13 cellular contexts compared by ENCODE assay signal in the genomic region with DNA sequence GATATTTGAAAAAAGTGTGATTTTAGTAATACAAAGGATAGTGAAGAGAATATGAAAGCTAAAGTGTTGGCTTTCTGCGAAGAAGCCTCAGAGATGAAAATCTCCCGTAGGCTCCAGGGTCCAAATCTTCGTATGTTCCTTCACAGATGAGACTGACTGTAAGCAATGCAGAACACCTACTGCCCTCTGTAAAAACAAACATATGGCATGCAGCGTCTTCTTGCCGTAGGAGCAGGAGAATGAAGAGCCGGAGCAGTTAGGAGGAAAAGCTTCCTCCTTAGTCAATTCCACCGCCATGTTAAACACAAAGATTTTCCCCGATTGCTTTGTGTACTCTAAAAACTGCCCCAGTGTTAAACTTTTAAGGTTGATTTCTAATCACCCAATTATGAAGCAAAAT. TPM values are rescaled to one million over a fixed set of nuclear protein-coding genes. Genes with fewer than 3 reads are reported as not detected.
DNase-seq lines count a peak whose midpoint lies in the region; ATAC-seq and TF ChIP-seq lines count a peak whose summit lies in the region.
"Had no signal": no experiment of that assay in that cellular context is flagged by ENCODE, and none has a peak within 500 bp of the region (broad histone marks: within the 10 kb centered on the region; RNA-seq: fewer than 3 reads in every experiment).

No MANE protein-coding gene starts in this region.

- no peak overlapping the region for H2AFZ ChIP-seq in mesenchymal stem cell (ENCODE audit: low read depth, low read length)

- intact Hi-C loops in psoas muscle (cut with DNase I), result no loop called here

- no peak overlapping the region for H3K14ac ChIP-seq in mesenchymal stem cell (ENCODE audit: low read length in 2 of 2)

- ATAC-seq in GM19328 (IDR thresholded peaks at IDR 0.05; ENCODE audit: unreplicated experiment), result no peak
- ATAC-seq in GM21723 (IDR thresholded peaks at IDR 0.05; ENCODE audit: unreplicated experiment), result no peak
- no peak for ATAC-seq in psoas muscle

- H3K4me1 ChIP-seq in mesenchymal stem cell (ENCODE audit: control insufficient read depth, insufficient read depth, low read depth, low read length), result peaks cover 6% of the 10 kb centered on the region
- no peaks in the 10 kb centered on the region for H3K4me1 ChIP-seq in psoas muscle

- TF ChIP-seq CTCF in 22Rv1 (IDR thresholded peaks at IDR 0.05), result peak; percentile 86
- peak; percentile 78 for TF ChIP-seq CTCF in LNCaP clone FGC (IDR thresholded peaks at IDR 0.05; ENCODE audit: control insufficient read depth, extremely low read depth, insufficient read depth)
- peak; percentile 34 for TF ChIP-seq CTCF in choroid plexus epithelial cell (conservative IDR thresholded peaks at IDR 0.05; ENCODE audit: low read depth, low read length)
- TF ChIP-seq CTCF in psoas muscle (IDR thresholded peaks at IDR 0.05), result no peak

- no peak overlapping the region for H3K9ac ChIP-seq in mesenchymal stem cell (ENCODE audit: low read length)

- H3K36me3 ChIP-seq in mesenchymal stem cell (ENCODE audit: control insufficient read depth in 1 of 2, insufficient read depth in 2 of 2, low read depth in 1 of 2, low read length in 2 of 2), result peaks cover 0 to 2% of the 10 kb centered on the region in 2 experiments
- H3K36me3 ChIP-seq in psoas muscle (ENCODE audit: insufficient read depth in 1 of 2, low read depth in 1 of 2), result peaks cover 0 to 6% of the 10 kb centered on the region in 2 donors

- no peak overlapping the region for H2BK15ac ChIP-seq in mesenchymal stem cell (ENCODE audit: low read depth, poor library complexity, severe bottlenecking)

- H3K18ac ChIP-seq in mesenchymal stem cell (ENCODE audit: low read depth in 1 of 2, low read length in 2 of 2), result no peak overlapping the region

- no peak overlapping the region for H2AK5ac ChIP-seq in mesenchymal stem cell (ENCODE audit: low read length, severe bottlenecking)

- 88% methylated on average over 8 of the region's 8 CpGs for WGBS in mesenchymal stem cell
- WGBS in psoas muscle, 3 donors, result 90 to 94% (median 90%) methylated on average over 8 of the region's 8 CpGs

- H3K4ac ChIP-seq in mesenchymal stem cell (ENCODE audit: low read depth in 1 of 2, low read length in 2 of 2), result no peak overlapping the region

- DNase-seq in LNCaP clone FGC (ENCODE audit: low read depth) (peak; percentile 66), choroid plexus epithelial cell (ENCODE audit: low read depth) (peak; percentile 62), mesenchymal stem cell (no peak), psoas muscle (no peak), NCI-H2081 (lab: John Stamatoyannopoulos, UW) (no peak)
- DNase-seq: anterior cingulate cortex, islet precursor cell, NCI-H1417 treated with DMSO at 0.1 percent for 48 hours, OCI-M1, T-helper 9 cell had no signal

- H4K8ac ChIP-seq in mesenchymal stem cell (ENCODE audit: low read length), result no peak overlapping the region

- H3K27ac ChIP-seq in 22Rv1, result peak overlapping the region; percentile 51
- H3K27ac ChIP-seq in mesenchymal stem cell (ENCODE audit: low read length, poor library complexity, severe bottlenecking), result peak overlapping the region; percentile 32
- no peak overlapping the region for H3K27ac ChIP-seq in psoas muscle

- no peak overlapping the region for H2BK5ac ChIP-seq in mesenchymal stem cell (ENCODE audit: low read depth, low read length, poor library complexity, severe bottlenecking)

- H4K91ac ChIP-seq in mesenchymal stem cell (ENCODE audit: low read length), result no peak overlapping the region

- no peak overlapping the region for H3K23ac ChIP-seq in mesenchymal stem cell (ENCODE audit: low read length in 2 of 2)

- H3K79me1 ChIP-seq in mesenchymal stem cell (replicated peaks; ENCODE audit: low read length, poor library complexity, severe bottlenecking), result no peaks in the 10 kb centered on the region

- H3K27me3 ChIP-seq in mesenchymal stem cell (ENCODE audit: control insufficient read depth in 1 of 2, insufficient read depth in 1 of 2, low read length in 2 of 2) (no peaks in the 10 kb centered on the region), psoas muscle (ENCODE audit: insufficient read depth in 3 of 3, low read length in 2 of 3) (no peaks in the 10 kb centered on the region)

- peak overlapping the region; percentile 42 for H3K4me3 ChIP-seq in LNCaP clone FGC (ENCODE audit: low read depth, low read length)
- peak overlapping the region; percentile 33 for H3K4me3 ChIP-seq in choroid plexus epithelial cell (ENCODE audit: low read depth, low read length)
- no peak overlapping the region for H3K4me3 ChIP-seq in mesenchymal stem cell (ENCODE audit: insufficient read depth in 1 of 2, low read depth in 1 of 2, low read length in 2 of 2)
- H3K4me3 ChIP-seq in psoas muscle, result no peak overlapping the region

- H3K4me2 ChIP-seq in mesenchymal stem cell (ENCODE audit: low read length, poor library complexity, severe bottlenecking), result no peak overlapping the region

- no peaks in the 10 kb centered on the region for H3K9me3 ChIP-seq in mesenchymal stem cell (ENCODE audit: control insufficient read depth, low read length)
- H3K9me3 ChIP-seq in psoas muscle, result no peaks in the 10 kb centered on the region

- no peak overlapping the region for H2BK120ac ChIP-seq in mesenchymal stem cell (ENCODE audit: low read depth, low read length)

- no peak overlapping the region for H2BK12ac ChIP-seq in mesenchymal stem cell (ENCODE audit: low read length in 2 of 2)

RNA-seq across cellular contexts. Expression of gene RWDD4, which starts 22.5 kb away (rescaled TPM):
- 28.1 TPM for polyA plus RNA-seq in mesenchymal stem cell (2013, experiment 1 of 2)
- polyA plus RNA-seq in mesenchymal stem cell (2013, experiment 2 of 2), result 31.0 TPM
- 10 to 100 TPM; 19.1 to 33.5 (median 29.8) TPM for total RNA-seq in psoas muscle
- 10 to 100 TPM; 22.7 to 51.1 (median 37.2) TPM for polyA plus RNA-seq in psoas muscle

RNA-seq across cellular contexts. Expression of gene TRAPPC11, which starts 22.6 kb away (rescaled TPM):
- 19.3 TPM for polyA plus RNA-seq in mesenchymal stem cell (2013, experiment 1 of 2)
- 19.4 TPM for polyA plus RNA-seq in mesenchymal stem cell (2013, experiment 2 of 2)
- 10 to 100 TPM; 20.6 to 24.3 (median 23.9) TPM for total RNA-seq in psoas muscle
- polyA plus RNA-seq in psoas muscle, result 10 to 100 TPM; 10.5 to 17.0 (median 11.3) TPM

Comparison
In these comparisons a context has a peak if more than half of its experiments do, and no peak if none do; other contexts are left out.
1. DNase-seq: peak in LNCaP clone FGC (single experiment) and choroid plexus epithelial cell (single experiment); none in mesenchymal stem cell (single experiment), psoas muscle (0 of 2) and NCI-H2081 (0 of 2).
2. H3K4me3 ChIP-seq: peak in LNCaP clone FGC (single experiment) and choroid plexus epithelial cell (single experiment); none in mesenchymal stem cell (0 of 2) and psoas muscle (single experiment).